ENCODE assay signal across 35 cellular contexts in the genomic region with DNA sequence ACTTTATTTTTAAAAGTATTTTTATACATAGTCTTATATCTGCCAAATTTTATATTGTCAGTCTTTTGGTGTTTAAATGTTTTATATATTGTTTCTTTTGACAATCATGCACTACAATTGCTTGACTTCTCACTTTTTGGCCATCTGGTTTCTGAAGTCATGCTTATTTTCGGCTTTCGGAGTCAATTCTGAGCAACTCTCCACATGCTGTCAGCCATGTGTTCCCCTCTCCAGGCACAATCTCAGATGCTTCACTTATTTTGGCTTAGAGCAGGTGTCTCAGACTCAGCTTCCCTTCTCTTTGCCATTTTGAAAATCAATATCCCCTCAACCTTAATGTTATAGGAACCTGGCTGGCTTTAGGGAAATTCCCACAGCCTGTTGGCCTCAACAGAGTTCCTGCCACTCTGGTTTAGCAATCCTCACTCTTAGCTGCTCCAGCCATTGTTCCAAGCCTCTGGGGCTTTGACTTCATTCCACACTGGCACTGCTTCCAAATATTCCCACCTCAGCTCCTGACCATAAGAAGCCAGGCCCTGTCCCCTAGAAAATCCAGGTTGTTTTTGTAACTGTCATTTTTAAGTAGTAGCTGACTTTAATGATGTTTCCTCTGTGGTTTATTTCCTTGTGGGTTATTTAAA.
DNase-seq lines count a peak whose midpoint lies in the region; ATAC-seq, FAIRE-seq and TF ChIP-seq lines count a peak whose summit lies in the region.
"Had no signal": no experiment of that assay in that cellular context is flagged by ENCODE, and none has a peak within 500 bp of the region (broad histone marks: within the 10 kb centered on the region; RNA-seq: fewer than 3 reads in every experiment).

No MANE protein-coding gene starts in this region.

- no peaks in the 10 kb centered on the region for H3K4me1 Mint-ChIP-seq in neural progenitor cell
- H3K4me1 Mint-ChIP-seq: stimulated activated memory B cell treated with anti-CD40 and anti-IgM and Interleukin-4, amounts not matched to agents 10 μg/mL and 1 μg/mL and 100 μg/mL, for 72 hours had no signal

- in situ Hi-C loops in G401 (cut with HindIII; ENCODE audit: low sequenced_read_pairs): no loop called here

- no peaks in the 10 kb centered on the region for H3K79me2 ChIP-seq in neural progenitor cell (ENCODE audit: low read depth)

- peak overlapping the region; percentile 82 for H2AFZ ChIP-seq in neural progenitor cell (replicated peaks)

- no peaks in the 10 kb centered on the region for H3K36me3 ChIP-seq in neural progenitor cell
- H3K36me3 ChIP-seq: brain microvascular endothelial cell had no signal

- H3K4me3 ChIP-seq in neural progenitor cell: no peak overlapping the region
- H3K4me3 ChIP-seq: K562, psoas muscle had no signal

- no peaks in the 10 kb centered on the region for H3K27me3 Mint-ChIP-seq in neural progenitor cell (ENCODE audit: insufficient read depth, low read depth)
- H3K27me3 Mint-ChIP-seq: stimulated activated memory B cell treated with anti-CD40 and anti-IgM and Interleukin-4, amounts not matched to agents 10 μg/mL and 1 μg/mL and 100 μg/mL, for 72 hours had no signal

- no peak overlapping the region for H3K9ac ChIP-seq in neural progenitor cell

- no peaks in the 10 kb centered on the region for H3K27me3 ChIP-seq in neural progenitor cell
- H3K27me3 ChIP-seq: brain microvascular endothelial cell had no signal

- no peak overlapping the region for H3K4me2 ChIP-seq in neural progenitor cell

- no peak for TF ChIP-seq CTCF in neural progenitor cell (IDR thresholded peaks at IDR 0.05)

- no peaks in the 10 kb centered on the region for H3K36me3 Mint-ChIP-seq in neural progenitor cell
- H3K36me3 Mint-ChIP-seq: activated naive CD4-positive, alpha-beta T cell treated with anti-CD3 and anti-CD28 coated beads, Interleukin-2, amount 50 U/mL, for 24 hours; naive thymus-derived CD4-positive, alpha-beta T cell; stimulated activated memory B cell treated with anti-CD40 and anti-IgM and Interleukin-4, amounts not matched to agents 10 μg/mL and 1 μg/mL and 100 μg/mL, for 72 hours had no signal

- no peaks in the 10 kb centered on the region for H3K9me3 ChIP-seq in neural progenitor cell (ENCODE audit: low read depth)
- H3K9me3 ChIP-seq: psoas muscle had no signal

- no peaks in the 10 kb centered on the region for H4K20me1 ChIP-seq in neural progenitor cell (ENCODE audit: low read depth)

- peak; percentile 93 for FAIRE-seq in endometrium (lab: Jason Lieb, UNC)
- FAIRE-seq: D721Med, GM18507, GM19239, K562, kidney had no signal

- ATAC-seq in HG02623 (IDR thresholded peaks at IDR 0.05; ENCODE audit: unreplicated experiment) (no peak), HG03095 (IDR thresholded peaks at IDR 0.05; ENCODE audit: unreplicated experiment) (no peak)
- ATAC-seq: activated CD4-positive, alpha-beta T cell treated with anti-CD3 and anti-CD28 coated beads for 36 hours; activated CD8-positive, alpha-beta T cell treated with anti-CD3 and anti-CD28 coated beads for 36 hours; K562; naive thymus-derived CD4-positive, alpha-beta T cell; Panc1; psoas muscle; stimulated activated memory B cell treated with anti-CD40 and anti-IgM and Interleukin-4, amounts not matched to agents 10 μg/mL and 1 μg/mL and 100 μg/mL, for 72 hours had no signal

- intact Hi-C loops in posterior vena cava (cut with DNase I): loop anchor here in 1 of 2 donors (5.0 kb wide), 1 partner anchor 1626 kb away; no protein-coding TSS in a partner anchor

- no peak overlapping the region for H3K27ac ChIP-seq in neural progenitor cell
- H3K27ac ChIP-seq: brain microvascular endothelial cell, C4-2B, epithelial cell of prostate, psoas muscle had no signal

- DNase-seq in G401 (ENCODE audit: low spot score) (peak; percentile 70), NCI-H2171 (lab: John Stamatoyannopoulos, UW) (peak; percentile 7), neural progenitor cell (ENCODE audit: low spot score) (peak; percentile 14), posterior vena cava (ENCODE audit: low spot score) (no peak)
- DNase-seq: activated CD4-positive, alpha-beta T cell treated with anti-CD3 and anti-CD28 coated beads for 36 hours; activated CD8-positive, alpha-beta T cell treated with anti-CD3 and anti-CD28 coated beads for 36 hours; amygdala; brain microvascular endothelial cell; head of caudate nucleus; kidney; midbrain; naive thymus-derived CD4-positive, alpha-beta T cell; NCI-H1105; NCI-H187 treated with DMSO at 0.1 percent for 48 hours; NCI-H345; NCI-H69; psoas muscle; SHP77 treated with DMSO at 0.1 percent for 48 hours; stimulated activated CD4-positive, alpha-beta T cell treated with anti-CD3 and anti-CD28 coated beads, Interleukin-15, amount 100 ng/mL, for 24 hours; substantia nigra had no signal

- H3K4me3 Mint-ChIP-seq in neural progenitor cell: no peak overlapping the region
- H3K4me3 Mint-ChIP-seq: activated CD4-positive, alpha-beta T cell treated with anti-CD3 and anti-CD28 coated beads for 36 hours; activated CD8-positive, alpha-beta T cell treated with anti-CD3 and anti-CD28 coated beads for 36 hours; activated naive CD4-positive, alpha-beta T cell treated with anti-CD3 and anti-CD28 coated beads, Interleukin-2, amount 50 U/mL, for 24 hours; naive thymus-derived CD4-positive, alpha-beta T cell; stimulated activated memory B cell treated with anti-CD40 and anti-IgM and Interleukin-4, amounts not matched to agents 10 μg/mL and 1 μg/mL and 100 μg/mL, for 72 hours; T-helper 2 cell treated with Interferon-gamma antibody and Interleukin-4, amounts not matched to agents 5 μg/mL and 100 μg/mL, for 36 hours; type B pancreatic cell had no signal

- no peaks in the 10 kb centered on the region for H3F3A ChIP-seq in neural progenitor cell (ENCODE audit: low read depth)

- H3K27ac Mint-ChIP-seq in neural progenitor cell: no peak overlapping the region
- H3K27ac Mint-ChIP-seq: activated CD4-positive, alpha-beta T cell treated with anti-CD3 and anti-CD28 coated beads for 36 hours; activated CD8-positive, alpha-beta T cell treated with anti-CD3 and anti-CD28 coated beads for 36 hours; activated naive CD4-positive, alpha-beta T cell treated with anti-CD3 and anti-CD28 coated beads, Interleukin-2, amount 50 U/mL, for 24 hours; activated T-helper 2 cell treated with anti-CD3 and anti-CD28 coated beads, Interferon-gamma antibody, Interleukin-2, Interleukin-4, amounts not matched to agents 10 μg/mL and 5 μg/mL and 100 μg/mL, durations not matched to agents 14 hours and 24 hours and 36 hours; naive thymus-derived CD4-positive, alpha-beta T cell; stimulated activated memory B cell treated with anti-CD40 and anti-IgM and Interleukin-4, amounts not matched to agents 10 μg/mL and 1 μg/mL and 100 μg/mL, for 72 hours; T-helper 2 cell treated with Interferon-gamma antibody and Interleukin-4, amounts not matched to agents 5 μg/mL and 100 μg/mL, for 36 hours; type B pancreatic cell had no signal

- no peaks in the 10 kb centered on the region for H3K9me3 Mint-ChIP-seq in neural progenitor cell
- H3K9me3 Mint-ChIP-seq: activated CD8-positive, alpha-beta T cell treated with anti-CD3 and anti-CD28 coated beads for 36 hours; activated T-helper 2 cell treated with anti-CD3 and anti-CD28 coated beads, Interferon-gamma antibody, Interleukin-2, Interleukin-4, amounts not matched to agents 10 μg/mL and 5 μg/mL and 100 μg/mL, durations not matched to agents 14 hours and 24 hours and 36 hours; T-helper 2 cell treated with Interferon-gamma antibody and Interleukin-4, amounts not matched to agents 5 μg/mL and 100 μg/mL, for 36 hours; type B pancreatic cell had no signal

- no peaks in the 10 kb centered on the region for H3K4me1 ChIP-seq in neural progenitor cell
- H3K4me1 ChIP-seq: psoas muscle had no signal
